1 cellular context compared by ENCODE assay signal in the genomic region with DNA sequence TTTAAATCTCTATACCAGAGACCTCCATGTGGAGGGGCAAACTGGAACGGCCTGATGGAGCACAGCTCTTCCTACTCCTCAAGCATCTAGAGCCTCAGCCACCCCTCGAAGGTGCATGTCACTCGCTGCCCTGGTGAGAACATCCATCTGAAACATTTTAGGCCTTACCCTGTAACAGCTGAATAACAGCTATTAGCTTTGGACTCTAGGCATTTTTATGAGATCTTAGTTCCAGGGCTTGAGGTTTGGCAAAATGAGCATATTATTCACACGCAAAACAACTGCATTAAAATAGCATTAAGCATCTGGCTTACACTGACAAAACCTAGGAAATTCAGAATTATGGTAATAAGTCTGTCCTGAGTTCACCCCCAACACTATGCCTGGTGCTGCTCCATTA.
TF ChIP-seq lines count a peak whose summit lies in the region.

No MANE protein-coding gene starts in this region.

TF ChIP-seq in GM23338, 12 proteins besides CTCF, POLR2A, EP300 and RAD21 (continued from another document):
- TF ChIP-seq, protein P1, sequence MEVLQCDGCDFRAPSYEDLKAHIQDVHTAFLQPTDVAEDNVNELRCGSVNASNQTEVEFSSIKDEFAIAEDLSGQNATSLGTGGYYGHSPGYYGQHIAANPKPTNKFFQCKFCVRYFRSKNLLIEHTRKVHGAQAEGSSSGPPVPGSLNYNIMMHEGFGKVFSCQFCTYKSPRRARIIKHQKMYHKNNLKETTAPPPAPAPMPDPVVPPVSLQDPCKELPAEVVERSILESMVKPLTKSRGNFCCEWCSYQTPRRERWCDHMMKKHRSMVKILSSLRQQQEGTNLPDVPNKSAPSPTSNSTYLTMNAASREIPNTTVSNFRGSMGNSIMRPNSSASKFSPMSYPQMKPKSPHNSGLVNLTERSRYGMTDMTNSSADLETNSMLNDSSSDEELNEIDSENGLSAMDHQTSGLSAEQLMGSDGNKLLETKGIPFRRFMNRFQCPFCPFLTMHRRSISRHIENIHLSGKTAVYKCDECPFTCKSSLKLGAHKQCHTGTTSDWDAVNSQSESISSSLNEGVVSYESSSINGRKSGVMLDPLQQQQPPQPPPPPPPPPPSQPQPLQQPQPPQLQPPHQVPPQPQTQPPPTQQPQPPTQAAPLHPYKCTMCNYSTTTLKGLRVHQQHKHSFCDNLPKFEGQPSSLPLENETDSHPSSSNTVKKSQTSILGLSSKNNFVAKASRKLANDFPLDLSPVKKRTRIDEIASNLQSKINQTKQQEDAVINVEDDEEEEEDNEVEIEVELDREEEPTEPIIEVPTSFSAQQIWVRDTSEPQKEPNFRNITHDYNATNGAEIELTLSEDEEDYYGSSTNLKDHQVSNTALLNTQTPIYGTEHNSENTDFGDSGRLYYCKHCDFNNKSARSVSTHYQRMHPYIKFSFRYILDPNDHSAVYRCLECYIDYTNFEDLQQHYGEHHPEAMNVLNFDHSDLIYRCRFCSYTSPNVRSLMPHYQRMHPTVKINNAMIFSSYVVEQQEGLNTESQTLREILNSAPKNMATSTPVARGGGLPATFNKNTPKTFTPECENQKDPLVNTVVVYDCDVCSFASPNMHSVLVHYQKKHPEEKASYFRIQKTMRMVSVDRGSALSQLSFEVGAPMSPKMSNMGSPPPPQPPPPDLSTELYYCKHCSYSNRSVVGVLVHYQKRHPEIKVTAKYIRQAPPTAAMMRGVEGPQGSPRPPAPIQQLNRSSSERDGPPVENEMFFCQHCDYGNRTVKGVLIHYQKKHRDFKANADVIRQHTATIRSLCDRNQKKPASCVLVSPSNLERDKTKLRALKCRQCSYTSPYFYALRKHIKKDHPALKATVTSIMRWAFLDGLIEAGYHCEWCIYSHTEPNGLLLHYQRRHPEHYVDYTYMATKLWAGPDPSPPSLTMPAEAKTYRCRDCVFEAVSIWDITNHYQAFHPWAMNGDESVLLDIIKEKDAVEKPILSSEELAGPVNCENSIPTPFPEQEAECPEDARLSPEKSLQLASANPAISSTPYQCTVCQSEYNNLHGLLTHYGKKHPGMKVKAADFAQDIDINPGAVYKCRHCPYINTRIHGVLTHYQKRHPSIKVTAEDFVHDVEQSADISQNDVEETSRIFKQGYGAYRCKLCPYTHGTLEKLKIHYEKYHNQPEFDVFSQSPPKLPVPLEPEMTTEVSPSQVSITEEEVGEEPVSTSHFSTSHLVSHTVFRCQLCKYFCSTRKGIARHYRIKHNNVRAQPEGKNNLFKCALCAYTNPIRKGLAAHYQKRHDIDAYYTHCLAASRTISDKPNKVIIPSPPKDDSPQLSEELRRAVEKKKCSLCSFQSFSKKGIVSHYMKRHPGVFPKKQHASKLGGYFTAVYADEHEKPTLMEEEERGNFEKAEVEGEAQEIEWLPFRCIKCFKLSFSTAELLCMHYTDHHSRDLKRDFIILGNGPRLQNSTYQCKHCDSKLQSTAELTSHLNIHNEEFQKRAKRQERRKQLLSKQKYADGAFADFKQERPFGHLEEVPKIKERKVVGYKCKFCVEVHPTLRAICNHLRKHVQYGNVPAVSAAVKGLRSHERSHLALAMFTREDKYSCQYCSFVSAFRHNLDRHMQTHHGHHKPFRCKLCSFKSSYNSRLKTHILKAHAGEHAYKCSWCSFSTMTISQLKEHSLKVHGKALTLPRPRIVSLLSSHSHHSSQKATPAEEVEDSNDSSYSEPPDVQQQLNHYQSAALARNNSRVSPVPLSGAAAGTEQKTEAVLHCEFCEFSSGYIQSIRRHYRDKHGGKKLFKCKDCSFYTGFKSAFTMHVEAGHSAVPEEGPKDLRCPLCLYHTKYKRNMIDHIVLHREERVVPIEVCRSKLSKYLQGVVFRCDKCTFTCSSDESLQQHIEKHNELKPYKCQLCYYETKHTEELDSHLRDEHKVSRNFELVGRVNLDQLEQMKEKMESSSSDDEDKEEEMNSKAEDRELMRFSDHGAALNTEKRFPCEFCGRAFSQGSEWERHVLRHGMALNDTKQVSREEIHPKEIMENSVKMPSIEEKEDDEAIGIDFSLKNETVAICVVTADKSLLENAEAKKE (CRISPR knock-in tag; IDR thresholded peaks at IDR 0.05), result no peak
- TF ChIP-seq, protein P2, sequence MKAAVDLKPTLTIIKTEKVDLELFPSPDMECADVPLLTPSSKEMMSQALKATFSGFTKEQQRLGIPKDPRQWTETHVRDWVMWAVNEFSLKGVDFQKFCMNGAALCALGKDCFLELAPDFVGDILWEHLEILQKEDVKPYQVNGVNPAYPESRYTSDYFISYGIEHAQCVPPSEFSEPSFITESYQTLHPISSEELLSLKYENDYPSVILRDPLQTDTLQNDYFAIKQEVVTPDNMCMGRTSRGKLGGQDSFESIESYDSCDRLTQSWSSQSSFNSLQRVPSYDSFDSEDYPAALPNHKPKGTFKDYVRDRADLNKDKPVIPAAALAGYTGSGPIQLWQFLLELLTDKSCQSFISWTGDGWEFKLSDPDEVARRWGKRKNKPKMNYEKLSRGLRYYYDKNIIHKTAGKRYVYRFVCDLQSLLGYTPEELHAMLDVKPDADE (IDR thresholded peaks at IDR 0.05), result no peak
TF ChIP-seq in GM23338: peak in this region for 0.
